Comparison of ENCODE assay signal across 19 cellular contexts in the genomic region with DNA sequence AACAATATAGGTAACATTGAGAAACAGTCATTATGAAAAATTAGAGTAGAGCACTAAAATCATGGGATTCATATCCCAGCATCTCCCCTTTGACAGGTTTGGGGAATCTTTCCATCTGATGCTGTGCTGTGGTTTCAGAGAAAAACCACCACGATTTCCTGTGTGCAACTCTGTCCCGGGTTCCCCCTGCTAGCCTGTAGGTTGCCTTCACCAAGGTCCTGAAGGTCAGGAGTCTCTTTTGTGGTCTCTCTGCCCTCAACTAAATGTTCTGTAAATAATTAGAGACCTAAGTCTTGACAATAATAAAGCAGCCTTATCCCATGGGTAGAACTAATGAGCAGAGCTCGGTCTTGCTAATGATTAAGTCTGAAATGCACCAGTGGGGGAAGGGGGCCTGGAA.
DNase-seq lines count a peak whose midpoint lies in the region; ATAC-seq and TF ChIP-seq lines count a peak whose summit lies in the region.
"Had no signal": no experiment of that assay in that cellular context is flagged by ENCODE, and none has a peak within 500 bp of the region (broad histone marks: within the 10 kb centered on the region; RNA-seq: fewer than 3 reads in every experiment).

No MANE protein-coding gene starts in this region.

- H3K4me1 Mint-ChIP-seq in brain: peaks cover 39% of the 10 kb centered on the region

- no peaks in the 10 kb centered on the region for H3F3A ChIP-seq in neural cell (ENCODE audit: insufficient read depth, low read length, poor library complexity, severe bottlenecking)

- TF ChIP-seq EP300 in neural cell (conservative IDR thresholded peaks at IDR 0.05; ENCODE audit: poor library complexity, severe bottlenecking): no peak

- H3K27me3 Mint-ChIP-seq in brain: peaks cover 9% of the 10 kb centered on the region

- DNase-seq in NCI-H1930 (lab: John Stamatoyannopoulos, UW) (no peak), NCI-H345 treated with DMSO at 0.1 percent for 48 hours (lab: John Stamatoyannopoulos, UW; ENCODE audit: unreplicated experiment) (no peak)
- DNase-seq: CD4-positive, alpha-beta T cell; DMS53; Karpas-422; NCI-H1092 treated with DMSO at 0.1 percent for 48 hours; NCI-H1436; NCI-H187; NCI-H446 treated with DMSO at 0.1 percent for 48 hours; NCI-H526; NCI-H82; PC-9 had no signal

- H3K9me3 ChIP-seq in BLaER1: no peaks in the 10 kb centered on the region
- no peaks in the 10 kb centered on the region for H3K9me3 ChIP-seq in neural cell (ENCODE audit: low read length)

- no peak for TF ChIP-seq CTCF in brain (conservative IDR thresholded peaks at IDR 0.05)
- TF ChIP-seq CTCF in neural cell (IDR thresholded peaks at IDR 0.05; ENCODE audit: poor library complexity, severe bottlenecking): no peak

- peak overlapping the region in 1 of 5 experiments; percentile 8 for H3K4me3 Mint-ChIP-seq in brain
- H3K4me3 Mint-ChIP-seq: CD4-positive, alpha-beta T cell had no signal

- no peak for TF ChIP-seq RAD21 in neural cell (conservative IDR thresholded peaks at IDR 0.05)

- peak overlapping the region; percentile 11 for H3K4me2 ChIP-seq in BLaER1
- H3K4me2 ChIP-seq in neural cell (ENCODE audit: low read length): no peak overlapping the region
- H3K4me2 ChIP-seq: PC-9 had no signal

- H3K27me3 ChIP-seq in BLaER1: no peaks in the 10 kb centered on the region
- no peaks in the 10 kb centered on the region for H3K27me3 ChIP-seq in neural cell (ENCODE audit: insufficient read depth, low read depth, low read length)

- no peak overlapping the region for H3K9ac ChIP-seq in BLaER1
- no peak overlapping the region for H3K9ac ChIP-seq in neural cell (ENCODE audit: low read length)

- no peaks in the 10 kb centered on the region for H3K9me2 ChIP-seq in neural cell (ENCODE audit: insufficient read depth, low read length)

- peak overlapping the region; percentile 7 to 69 (median 39) for H3K27ac Mint-ChIP-seq in brain
- H3K27ac Mint-ChIP-seq: CD4-positive, alpha-beta T cell had no signal

- H3K36me3 ChIP-seq in BLaER1: no peaks in the 10 kb centered on the region
- H3K36me3 ChIP-seq in neural cell (ENCODE audit: insufficient read depth, low read length): no peaks in the 10 kb centered on the region

- H3K79me2 ChIP-seq in neural cell (replicated peaks; ENCODE audit: insufficient read depth, low read length): no peaks in the 10 kb centered on the region

- no peaks in the 10 kb centered on the region for H4K20me1 ChIP-seq in BLaER1
- H4K20me1 ChIP-seq in neural cell (ENCODE audit: insufficient read depth): no peaks in the 10 kb centered on the region

- H2AFZ ChIP-seq in neural cell (ENCODE audit: low read depth, low read length): no peak overlapping the region
- H2AFZ ChIP-seq: PC-9 had no signal

- H3K9me3 Mint-ChIP-seq in brain: peaks cover 0 to 3% (median 0%) of the 10 kb centered on the region in 5 experiments

- peaks cover 10% of the 10 kb centered on the region for H3K4me1 ChIP-seq in BLaER1

- no peaks in the 10 kb centered on the region for H3K36me3 Mint-ChIP-seq in brain

- peak; percentile 53 for ATAC-seq in HG02678 (IDR thresholded peaks at IDR 0.05; ENCODE audit: unreplicated experiment)
- no peak for ATAC-seq in GM18519 (IDR thresholded peaks at IDR 0.05; ENCODE audit: low FRiP score, unreplicated experiment)
- ATAC-seq: Right ventricle myocardium inferior had no signal

- H3K27ac ChIP-seq in BLaER1: no peak overlapping the region
- H3K27ac ChIP-seq in neural cell (ENCODE audit: low read length): no peak overlapping the region
- H3K27ac ChIP-seq: 22Rv1, PC-9 had no signal

- no peak overlapping the region for H3K4me3 ChIP-seq in BLaER1
- H3K4me3 ChIP-seq in neural cell (ENCODE audit: low read length): no peak overlapping the region
- H3K4me3 ChIP-seq: PC-9 had no signal

TF ChIP-seq in neural cell, 6 proteins besides CTCF, POLR2A, EP300 and RAD21:
- no peak for TF ChIP-seq TAF1 (IDR thresholded peaks at IDR 0.05; ENCODE audit: low read depth)
- no peak for TF ChIP-seq POLR2AphosphoS5 (IDR thresholded peaks at IDR 0.05)
- TF ChIP-seq REST (IDR thresholded peaks at IDR 0.05; ENCODE audit: borderline replicate concordance): peak; percentile 21
